Comparison of ENCODE assay signal across 10 cellular contexts in the genomic region with DNA sequence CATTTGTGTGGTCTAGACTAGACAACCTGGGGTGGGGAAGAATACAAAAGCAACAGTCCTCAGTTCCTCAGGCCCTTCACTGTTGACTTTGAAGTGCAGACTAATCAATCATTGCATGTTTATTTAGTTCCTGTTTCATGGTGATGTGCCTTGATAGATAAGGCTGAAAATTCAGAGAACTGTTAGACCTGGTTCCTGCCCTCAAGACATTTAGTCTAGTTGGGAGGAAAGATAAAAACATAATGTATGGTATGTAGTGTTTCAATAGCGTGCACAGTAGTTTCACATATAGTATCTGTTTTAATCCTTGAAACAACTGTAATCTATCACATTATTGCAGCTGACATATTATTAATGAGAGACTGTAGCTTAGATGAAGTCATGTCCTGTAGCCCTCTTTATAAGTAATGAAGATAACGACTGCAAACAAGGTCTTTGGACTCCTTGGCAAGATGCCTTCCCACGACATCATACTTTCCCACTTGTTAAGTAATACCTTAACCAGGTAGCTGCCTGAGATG.
DNase-seq lines count a peak whose midpoint lies in the region; ATAC-seq and TF ChIP-seq lines count a peak whose summit lies in the region.
"Had no signal": no experiment of that assay in that cellular context is flagged by ENCODE, and none has a peak within 500 bp of the region (broad histone marks: within the 10 kb centered on the region; RNA-seq: fewer than 3 reads in every experiment).

No MANE protein-coding gene starts in this region.

- no peaks in the 10 kb centered on the region for H3K36me3 ChIP-seq in mesodermal cell (ENCODE audit: control insufficient read depth, insufficient read depth, low read length)
- H3K36me3 ChIP-seq: ovary, Peyer's patch had no signal

- peak overlapping the region; percentile 1 for H3K4me3 Mint-ChIP-seq in activated T-helper 1 cell treated with anti-CD3 and anti-CD28 coated beads, Interleukin-12 subunit alpha, Interleukin-12 subunit beta, Interleukin-2, Interleukin-4 antibody, amounts not matched to agents 30 ng/mL and 10 ng/mL and 1 ng/mL, durations not matched to agents 14 hours and 24 hours and 36 hours

- peaks cover 2% of the 10 kb centered on the region for H3K36me3 Mint-ChIP-seq in activated T-helper 1 cell treated with anti-CD3 and anti-CD28 coated beads, Interleukin-12 subunit alpha, Interleukin-12 subunit beta, Interleukin-2, Interleukin-4 antibody, amounts not matched to agents 30 ng/mL and 10 ng/mL and 1 ng/mL, durations not matched to agents 14 hours and 24 hours and 36 hours (ENCODE audit: low read depth)

- H3K27ac Mint-ChIP-seq in activated T-helper 1 cell treated with anti-CD3 and anti-CD28 coated beads, Interleukin-12 subunit alpha, Interleukin-12 subunit beta, Interleukin-2, Interleukin-4 antibody, amounts not matched to agents 30 ng/mL and 10 ng/mL and 1 ng/mL, durations not matched to agents 14 hours and 24 hours and 36 hours, result peak overlapping the region; percentile 59

- peaks cover 3% of the 10 kb centered on the region for H3K9me3 Mint-ChIP-seq in activated T-helper 1 cell treated with anti-CD3 and anti-CD28 coated beads, Interleukin-12 subunit alpha, Interleukin-12 subunit beta, Interleukin-2, Interleukin-4 antibody, amounts not matched to agents 30 ng/mL and 10 ng/mL and 1 ng/mL, durations not matched to agents 14 hours and 24 hours and 36 hours

- H3K4me1 Mint-ChIP-seq in activated T-helper 1 cell treated with anti-CD3 and anti-CD28 coated beads, Interleukin-12 subunit alpha, Interleukin-12 subunit beta, Interleukin-2, Interleukin-4 antibody, amounts not matched to agents 30 ng/mL and 10 ng/mL and 1 ng/mL, durations not matched to agents 14 hours and 24 hours and 36 hours (ENCODE audit: low read depth), result peaks cover 63% of the 10 kb centered on the region

- no peaks in the 10 kb centered on the region for H3K27me3 Mint-ChIP-seq in activated T-helper 1 cell treated with anti-CD3 and anti-CD28 coated beads, Interleukin-12 subunit alpha, Interleukin-12 subunit beta, Interleukin-2, Interleukin-4 antibody, amounts not matched to agents 30 ng/mL and 10 ng/mL and 1 ng/mL, durations not matched to agents 14 hours and 24 hours and 36 hours (ENCODE audit: insufficient read depth)

- H3K4me3 ChIP-seq in mesodermal cell (ENCODE audit: extremely low read depth, insufficient read depth, low read length, poor library complexity, severe bottlenecking), result no peak overlapping the region
- H3K4me3 ChIP-seq: ovary had no signal

- 100% methylated on average over 1 to 2 of the region's 3 CpGs for WGBS in mesodermal cell (ENCODE audit: insufficient coverage in 2 of 2), 2 experiments

- intact Hi-C loops in activated T-helper 1 cell treated with anti-CD3 and anti-CD28 coated beads, Interleukin-12 subunit alpha, Interleukin-12 subunit beta, Interleukin-2, Interleukin-4 antibody, amounts not matched to agents 30 ng/mL and 10 ng/mL and 1 ng/mL, durations not matched to agents 14 hours and 24 hours and 36 hours (cut with micrococcal nuclease), result no loop called here

- no peak for ATAC-seq in SK-N-SH treated with all-trans-retinoic acid at 6 μM for 48 hours

- no peaks in the 10 kb centered on the region for H3K9me3 ChIP-seq in mesodermal cell (ENCODE audit: control insufficient read depth, low read length)
- H3K9me3 ChIP-seq: ovary, Peyer's patch had no signal

- peaks cover 16% of the 10 kb centered on the region for H3K4me1 ChIP-seq in mesodermal cell (ENCODE audit: control insufficient read depth, insufficient read depth, low read length, poor library complexity, severe bottlenecking)

- H3K27ac ChIP-seq in mesodermal cell (ENCODE audit: low read depth, low read length, severe bottlenecking), result peak overlapping the region; percentile 33
- H3K27ac ChIP-seq: ovary had no signal

- DNase-seq in GDM1 (lab: John Stamatoyannopoulos, UW), result peak; percentile 87
- DNase-seq in Kasumi-1 (lab: John Stamatoyannopoulos, UW), result peak; percentile 39 to 48
- DNase-seq in activated T-helper 1 cell treated with anti-CD3 and anti-CD28 coated beads, Interleukin-12 subunit alpha, Interleukin-12 subunit beta, Interleukin-2, Interleukin-4 antibody, amounts not matched to agents 30 ng/mL and 10 ng/mL and 1 ng/mL, durations not matched to agents 14 hours and 24 hours and 36 hours (ENCODE audit: low spot score), result no peak
- DNase-seq in central memory CD4-positive, alpha-beta T cell, result no peak
- DNase-seq in NCI-H524 (lab: John Stamatoyannopoulos, UW), result no peak
- no peak for DNase-seq in activated effector memory CD4-positive, alpha-beta T cell treated with Interleukin-2 at 50 U/mL for 16 hours
- DNase-seq: ovary had no signal

TF ChIP-seq in SK-N-SH treated with all-trans-retinoic acid at 6 μM for 48 hours, 23 proteins besides CTCF, POLR2A, EP300 and RAD21:
- TF ChIP-seq, protein P1, sequence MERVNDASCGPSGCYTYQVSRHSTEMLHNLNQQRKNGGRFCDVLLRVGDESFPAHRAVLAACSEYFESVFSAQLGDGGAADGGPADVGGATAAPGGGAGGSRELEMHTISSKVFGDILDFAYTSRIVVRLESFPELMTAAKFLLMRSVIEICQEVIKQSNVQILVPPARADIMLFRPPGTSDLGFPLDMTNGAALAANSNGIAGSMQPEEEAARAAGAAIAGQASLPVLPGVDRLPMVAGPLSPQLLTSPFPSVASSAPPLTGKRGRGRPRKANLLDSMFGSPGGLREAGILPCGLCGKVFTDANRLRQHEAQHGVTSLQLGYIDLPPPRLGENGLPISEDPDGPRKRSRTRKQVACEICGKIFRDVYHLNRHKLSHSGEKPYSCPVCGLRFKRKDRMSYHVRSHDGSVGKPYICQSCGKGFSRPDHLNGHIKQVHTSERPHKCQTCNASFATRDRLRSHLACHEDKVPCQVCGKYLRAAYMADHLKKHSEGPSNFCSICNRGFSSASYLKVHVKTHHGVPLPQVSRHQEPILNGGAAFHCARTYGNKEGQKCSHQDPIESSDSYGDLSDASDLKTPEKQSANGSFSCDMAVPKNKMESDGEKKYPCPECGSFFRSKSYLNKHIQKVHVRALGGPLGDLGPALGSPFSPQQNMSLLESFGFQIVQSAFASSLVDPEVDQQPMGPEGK (CRISPR knock-in tag; IDR thresholded peaks at IDR 0.05; ENCODE audit: borderline replicate concordance), result no peak
- TF ChIP-seq ZNF70 (CRISPR knock-in tag; IDR thresholded peaks at IDR 0.05), result no peak
- no peak for TF ChIP-seq PPARA (CRISPR knock-in tag; IDR thresholded peaks at IDR 0.05; ENCODE audit: borderline replicate concordance)
- no peak for TF ChIP-seq GLIS3 (CRISPR knock-in tag; IDR thresholded peaks at IDR 0.05)
- TF ChIP-seq TCF4 (CRISPR knock-in tag; IDR thresholded peaks at IDR 0.05; ENCODE audit: borderline replicate concordance), result no peak
- no peak for TF ChIP-seq SNAI2 (CRISPR knock-in tag; IDR thresholded peaks at IDR 0.05)
- TF ChIP-seq CSDC2 (CRISPR knock-in tag; IDR thresholded peaks at IDR 0.05), result no peak
- TF ChIP-seq, protein P2, sequence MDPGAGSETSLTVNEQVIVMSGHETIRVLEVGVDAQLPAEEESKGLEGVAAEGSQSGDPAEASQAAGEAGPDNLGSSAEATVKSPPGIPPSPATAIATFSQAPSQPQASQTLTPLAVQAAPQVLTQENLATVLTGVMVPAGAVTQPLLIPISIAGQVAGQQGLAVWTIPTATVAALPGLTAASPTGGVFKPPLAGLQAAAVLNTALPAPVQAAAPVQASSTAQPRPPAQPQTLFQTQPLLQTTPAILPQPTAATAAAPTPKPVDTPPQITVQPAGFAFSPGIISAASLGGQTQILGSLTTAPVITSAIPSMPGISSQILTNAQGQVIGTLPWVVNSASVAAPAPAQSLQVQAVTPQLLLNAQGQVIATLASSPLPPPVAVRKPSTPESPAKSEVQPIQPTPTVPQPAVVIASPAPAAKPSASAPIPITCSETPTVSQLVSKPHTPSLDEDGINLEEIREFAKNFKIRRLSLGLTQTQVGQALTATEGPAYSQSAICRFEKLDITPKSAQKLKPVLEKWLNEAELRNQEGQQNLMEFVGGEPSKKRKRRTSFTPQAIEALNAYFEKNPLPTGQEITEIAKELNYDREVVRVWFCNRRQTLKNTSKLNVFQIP (CRISPR knock-in tag; IDR thresholded peaks at IDR 0.05; ENCODE audit: borderline replicate concordance, low read depth), result no peak
- TF ChIP-seq ZFP3 (CRISPR knock-in tag; IDR thresholded peaks at IDR 0.05), result no peak
- TF ChIP-seq ZC3H10 (CRISPR knock-in tag; IDR thresholded peaks at IDR 0.05), result no peak
- TF ChIP-seq ARNTL (CRISPR knock-in tag; IDR thresholded peaks at IDR 0.05; ENCODE audit: borderline replicate concordance, low read depth), result no peak
TF ChIP-seq in SK-N-SH treated with all-trans-retinoic acid at 6 μM for 48 hours: peak in this region for 0.

Comparison
In these comparisons a context has a peak if more than half of its experiments do, and no peak if none do; other contexts are left out.
1. DNase-seq: peak in GDM1 (single experiment) and Kasumi-1 (2 of 2); none in activated T-helper 1 cell treated with anti-CD3 and anti-CD28 coated beads, Interleukin-12 subunit alpha, Interleukin-12 subunit beta, Interleukin-2, Interleukin-4 antibody, amounts not matched to agents 30 ng/mL and 10 ng/mL and 1 ng/mL, durations not matched to agents 14 hours and 24 hours and 36 hours (single experiment), central memory CD4-positive, alpha-beta T cell (single experiment), NCI-H524 (0 of 2) and activated effector memory CD4-positive, alpha-beta T cell treated with Interleukin-2 at 50 U/mL for 16 hours (single experiment).